8 cellular contexts compared by ENCODE assay signal in the genomic region with DNA sequence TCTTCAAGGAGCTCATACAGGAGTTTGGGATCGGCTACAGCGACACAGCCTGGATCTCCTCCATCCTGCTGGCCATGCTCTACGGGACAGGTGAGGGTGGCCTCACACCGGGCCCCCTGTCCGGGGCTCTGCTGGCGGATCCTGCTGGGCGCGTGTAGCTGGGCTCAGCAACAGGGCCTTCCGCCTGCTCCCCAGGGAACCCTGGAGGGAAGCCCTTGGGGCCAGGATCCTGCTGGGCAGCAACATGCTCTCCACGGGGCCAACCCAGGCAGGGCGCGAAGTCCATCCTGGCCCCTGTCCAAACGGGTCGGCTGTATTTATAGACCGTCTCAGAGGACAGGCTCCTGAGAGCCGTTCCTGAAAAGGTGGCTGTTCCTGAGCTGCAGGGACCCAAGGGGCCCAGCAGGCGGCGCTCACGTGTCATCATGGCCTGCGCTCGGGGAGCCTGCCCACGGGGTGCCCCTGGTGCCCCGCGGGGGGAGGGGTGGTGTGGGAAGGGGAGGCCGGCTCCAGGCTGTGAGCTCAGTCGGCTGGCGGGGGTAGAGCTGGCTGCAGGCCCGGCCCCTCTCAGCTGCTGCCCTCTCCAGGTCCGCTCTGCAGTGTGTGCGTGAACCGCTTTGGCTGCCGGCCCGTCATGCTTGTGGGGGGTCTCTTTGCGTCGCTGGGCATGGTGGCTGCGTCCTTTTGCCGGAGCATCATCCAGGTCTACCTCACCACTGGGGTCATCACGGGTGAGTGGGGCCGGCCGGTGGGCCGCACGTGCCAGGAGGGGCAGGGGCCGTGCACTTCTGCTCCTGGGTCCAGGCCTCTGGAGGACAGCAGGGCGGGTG. TPM values are rescaled to one million over a fixed set of nuclear protein-coding genes. Genes with fewer than 3 reads are reported as not detected.
DNase-seq lines count a peak whose midpoint lies in the region; ATAC-seq, FAIRE-seq and TF ChIP-seq lines count a peak whose summit lies in the region.

No MANE protein-coding gene starts in this region.

- FAIRE-seq in bronchial epithelial cell (lab: Jason Lieb, UNC), result no peak

- no peaks in the 10 kb centered on the region for H3K27me3 ChIP-seq in bronchial epithelial cell (ENCODE audit: control insufficient read depth, insufficient read depth, low read length)

- peak; percentile 86 for TF ChIP-seq CTCF in bronchial epithelial cell (IDR thresholded peaks at IDR 0.05; ENCODE audit: insufficient read depth, low read length, severe bottlenecking)

- DNase-seq in DMS79 treated with DMSO at 0.1 percent for 48 hours (lab: John Stamatoyannopoulos, UW) (peak; percentile 53), NCI-H1105 treated with DMSO at 0.1 percent for 48 hours (lab: John Stamatoyannopoulos, UW) (peak; percentile 62), bronchial epithelial cell (ENCODE audit: low read depth) (no peak), left kidney (ENCODE audit: low read depth, low spot score) (peak; percentile 90)
- DNase-seq in activated CD4-positive, CD25-positive, alpha-beta regulatory T cell (lab: John Stamatoyannopoulos, UW), result peak; percentile 34 to 51 (median 46)
- peak; percentile 48 to 67 (median 53) for DNase-seq in stimulated activated CD4-positive, alpha-beta T cell treated with anti-CD3 and anti-CD28 coated beads, TNF-alpha, amount 100 ng/mL, for 24 hours (ENCODE audit: low read depth in 3 of 3)

- no peak overlapping the region for H3K4me3 ChIP-seq in bronchial epithelial cell (ENCODE audit: low read depth, low read length)

- ATAC-seq in GM18873 (IDR thresholded peaks at IDR 0.05; ENCODE audit: low FRiP score, unreplicated experiment) (no peak), HG02610 (IDR thresholded peaks at IDR 0.05; ENCODE audit: unreplicated experiment) (no peak)

- peaks cover 45% of the 10 kb centered on the region for H3K36me3 ChIP-seq in bronchial epithelial cell (ENCODE audit: control insufficient read depth, insufficient read depth, low read length)

RNA-seq across cellular contexts. Expression of a gene that starts 7.5 kb away (rescaled TPM):
- total RNA-seq in bronchial epithelial cell, result 162 and 205 TPM in 2 replicates

RNA-seq across cellular contexts. Expression of a gene that starts 23.7 kb away (rescaled TPM):
- 8.1 and 10.8 TPM in 2 replicates for total RNA-seq in bronchial epithelial cell

RNA-seq across cellular contexts. Expression of a gene that starts 37.1 kb away (rescaled TPM):
- total RNA-seq in bronchial epithelial cell, result 64.9 and 72.4 TPM in 2 replicates
